ENCODE assay signal across 10 cellular contexts in genomic region chr11:111923951-111924350, GRCh38. TPM values are rescaled to one million over a fixed set of nuclear protein-coding genes. Genes with fewer than 3 reads are reported as not detected.
DNase-seq lines count a peak whose midpoint lies in the region; ATAC-seq, FAIRE-seq and TF ChIP-seq lines count a peak whose summit lies in the region.
"Had no signal": no experiment of that assay in that cellular context is flagged by ENCODE, and none has a peak within 500 bp of the region (broad histone marks: within the 10 kb centered on the region; RNA-seq: fewer than 3 reads in every experiment).

No MANE protein-coding gene starts in this region.

- H2AK5ac ChIP-seq in H1 (ENCODE audit: low read depth, low read length), result peak overlapping the region; percentile 33; the same call in 1 of the 2 replicates

- POLR2A ChIA-PET in H1 (lab: Charles Lee; ENCODE audit: partially characterized antibody), result interaction anchor here (1.5 kb wide), 1 partner anchor 44 kb away, joined by 3 read pairs; no protein-coding TSS in a partner anchor

- CTCF ChIA-PET in H1 (lab: Charles Lee; ENCODE audit: partially characterized antibody), result interaction anchor here (1.4 to 25.5 kb wide), 5 partner anchors 10 to 56 kb away, joined by 3 to 565 read pairs (median 4); partner anchors contain the start of gene DIXDC1

- no peak for FAIRE-seq in H1 (lab: Jason Lieb, UNC)

- no peak overlapping the region for H2BK20ac ChIP-seq in H1 (ENCODE audit: low read length)

- peak overlapping the region; percentile 20; the same call in 1 of the 2 replicates for H2BK12ac ChIP-seq in H1 (ENCODE audit: low read depth, low read length)

- H2AFZ ChIP-seq in H1 (ENCODE audit: low read length), result no peak overlapping the region
- peak overlapping the region; percentile 47 for H2AFZ ChIP-seq in neuron (ENCODE audit: low read depth, low read length)

- no peak overlapping the region for H3K18ac ChIP-seq in H1 (ENCODE audit: extremely low read depth, low read length)

- H4K91ac ChIP-seq in H1 (replicated peaks; ENCODE audit: insufficient read length, low read length), result no peak overlapping the region

- in situ Hi-C loops in transverse colon (cut with MboI; ENCODE audit: low pct_ligation_motif_present in 1 of 4, low pct_unique_long_range_greater_than_20kb in 1 of 4, low sequenced_read_pairs in 3 of 4), result loop anchor here in 2 of 4 donors (10.0 kb wide), 2 partner anchors 49 to 61 kb away; partner anchors contain the start of genes ALG9 (in 1 of the 2), CFAP68 (in 1 of the 2) and FDXACB1 (in 1 of the 2)

- DNase-seq in DMS53 (lab: John Stamatoyannopoulos, UW) (peak; percentile 56), DMS53 treated with DMSO at 0.1 percent for 48 hours (lab: John Stamatoyannopoulos, UW; ENCODE audit: unreplicated experiment) (no peak), H1 (ENCODE audit: low read depth in 1 of 2, low spot score in 2 of 2) (no peak), transverse colon (no peak), NCI-H1417 (lab: John Stamatoyannopoulos, UW) (no peak)
- DNase-seq: 8988T; effector CD8-positive, alpha-beta T cell had no signal

- no peak overlapping the region for H3K27ac ChIP-seq in H1 (ENCODE audit: low read depth, low read length)
- peak overlapping the region; percentile 70 to 74 (median 72) for H3K27ac ChIP-seq in transverse colon

- no peaks in the 10 kb centered on the region; a peak in 1 of 7 replicates for H3K27me3 ChIP-seq in H1 (replicated peaks in 1 of 4; ENCODE audit: control insufficient read depth in 3 of 4, extremely low read depth in 1 of 4, insufficient read depth in 3 of 4, low read length in 3 of 4)
- H3K27me3 ChIP-seq in neuron (ENCODE audit: insufficient read depth, low read length), result no peaks in the 10 kb centered on the region
- H3K27me3 ChIP-seq in transverse colon, result no peaks in the 10 kb centered on the region

- no peak for TF ChIP-seq CTCF in H1 (IDR thresholded peaks at IDR 0.05; ENCODE audit: control extremely low read depth in 1 of 3, insufficient read depth in 1 of 3, low read depth in 1 of 3, low read length in 3 of 3)
- TF ChIP-seq CTCF in transverse colon (IDR thresholded peaks at IDR 0.05), result no peak

- H3K4me1 ChIP-seq in H1 (replicated peaks in 1 of 4; ENCODE audit: control insufficient read depth in 3 of 4, insufficient read depth in 4 of 4, low read length in 3 of 4) (peaks cover 0 to 11% (median 4%) of the 10 kb centered on the region in 4 experiments; a peak in 6 of 7 replicates), neuron (ENCODE audit: insufficient read depth, low read length) (peaks cover 16% of the 10 kb centered on the region), transverse colon (peaks cover 12 to 49% (median 29%) of the 10 kb centered on the region in 4 donors)

- H3K9me3 ChIP-seq in H1 (ENCODE audit: insufficient read depth in 2 of 2, low read depth in 1 of 2, low read length in 1 of 2) (no peaks in the 10 kb centered on the region), neuron (ENCODE audit: low read length) (no peaks in the 10 kb centered on the region), transverse colon (no peaks in the 10 kb centered on the region)

- no peaks in the 10 kb centered on the region for H3K79me2 ChIP-seq in H1 (ENCODE audit: control insufficient read depth in 1 of 2, insufficient read depth in 2 of 2, low read length in 2 of 2)

- intact Hi-C loops in transverse colon (cut with DNase I; ENCODE audit: low total_unique reads), result no loop called here

- peaks cover 3% of the 10 kb centered on the region; the same call in 1 of the 2 replicates for H3K23me2 ChIP-seq in H1 (ENCODE audit: low read depth, low read length)

- H4K5ac ChIP-seq in H1 (ENCODE audit: insufficient read length, low read depth, low read length), result no peak overlapping the region

- H2BK15ac ChIP-seq in H1 (ENCODE audit: low read length), result peak overlapping the region; percentile 93

- no peak for ATAC-seq in GM18867 (IDR thresholded peaks at IDR 0.05; ENCODE audit: unreplicated experiment)
- ATAC-seq in GM18517 (IDR thresholded peaks at IDR 0.05; ENCODE audit: unreplicated experiment), result no peak

- TF ChIP-seq RAD21 in H1 (IDR thresholded peaks at IDR 0.05 in 1 of 2, conservative IDR thresholded peaks at IDR 0.05 in 1 of 2; ENCODE audit: low read depth in 2 of 2, low read length in 2 of 2), result no peak

- no peak overlapping the region for H3K14ac ChIP-seq in H1 (ENCODE audit: insufficient read length)

- no peak overlapping the region for H3K4me3 ChIP-seq in H1 (ENCODE audit: extremely low read depth in 1 of 4, insufficient read depth in 2 of 4, low read depth in 3 of 4, low read length in 4 of 4)
- no peak overlapping the region for H3K4me3 ChIP-seq in neuron (ENCODE audit: low read length)
- H3K4me3 ChIP-seq in transverse colon, result no peak overlapping the region

- TF ChIP-seq EP300 in H1 (IDR thresholded peaks at IDR 0.05; ENCODE audit: borderline replicate concordance in 1 of 2, low read depth in 2 of 2, low read length in 2 of 2), result no peak
- TF ChIP-seq EP300 in transverse colon (IDR thresholded peaks at IDR 0.05; ENCODE audit: low read depth), result no peak

- H2BK5ac ChIP-seq in H1 (ENCODE audit: low read depth, low read length), result no peak overlapping the region

- no peak overlapping the region for H3K9ac ChIP-seq in H1 (replicated peaks in 1 of 4; ENCODE audit: extremely low read depth in 1 of 4, low read depth in 3 of 4, low read length in 3 of 4)

- no peaks in the 10 kb centered on the region for H4K20me1 ChIP-seq in H1 (replicated peaks in 1 of 2; ENCODE audit: control insufficient read depth in 1 of 2, insufficient read depth in 2 of 2, low read length in 2 of 2)

- H2BK120ac ChIP-seq in H1 (replicated peaks; ENCODE audit: low read depth, low read length), result no peak overlapping the region

- no peak overlapping the region for H3K4me2 ChIP-seq in H1 (ENCODE audit: insufficient read depth in 1 of 2, low read depth in 2 of 2, low read length in 2 of 2)

- H3K56ac ChIP-seq in H1 (replicated peaks; ENCODE audit: insufficient read length, low read depth, low read length), result no peak overlapping the region

- no peak for TF ChIP-seq POLR2A in H1 (IDR thresholded peaks at IDR 0.05; ENCODE audit: control extremely low read depth in 1 of 2, low read depth in 2 of 2, low read length in 2 of 2)
- no peak for TF ChIP-seq POLR2A in transverse colon (IDR thresholded peaks at IDR 0.05)

- no peak overlapping the region for H3K23ac ChIP-seq in H1 (ENCODE audit: insufficient read length)

- H3K4ac ChIP-seq in H1 (replicated peaks; ENCODE audit: insufficient read length, low read depth, low read length), result no peak overlapping the region

- H3K36me3 ChIP-seq in H1 (ENCODE audit: control insufficient read depth in 2 of 4, insufficient read depth in 4 of 4, low read length in 3 of 4) (no peaks in the 10 kb centered on the region), neuron (ENCODE audit: insufficient read depth, low read length) (no peaks in the 10 kb centered on the region), transverse colon (no peaks in the 10 kb centered on the region)

- H3K79me1 ChIP-seq in H1 (ENCODE audit: low read depth, low read length), result no peaks in the 10 kb centered on the region

- H4K8ac ChIP-seq in H1 (ENCODE audit: extremely low read depth, insufficient read depth, low read length), result no peak overlapping the region; the same call in 1 of the 2 replicates

RNA-seq across cellular contexts. Expression of gene C11orf52, which starts 5.2 kb away (rescaled TPM):
- 1.7 and 2.2 TPM in 2 replicates for total RNA-seq in H1 (2021; fragmentation: NEBNext Ultra II Directional; extraction: Animal tissue kit (Norgen Biotek cat#: 25700))
- polyA plus RNA-seq in H1 (2011; rRNA removed), result 2.7 and 3.4 TPM in 2 replicates
- polyA plus RNA-seq in H1 (2011; cell fraction: cytosol; rRNA removed), result 3.1 TPM
- polyA plus RNA-seq in H1 (2011; cell fraction: nucleus; rRNA removed), result 5.2 TPM
- 2.0 to 3.5 TPM (median 3.1 TPM) in 4 replicates for polyA plus RNA-seq in H1 (2012, experiment 1 of 2)
- 2.5 TPM for polyA plus RNA-seq in H1 (2012, experiment 2 of 2)
- 1.5 TPM for polyA plus RNA-seq in H1 (2013, experiment 1 of 2)
- 1.5 TPM for polyA plus RNA-seq in H1 (2013, experiment 2 of 2)
- 1.7 and 2.3 TPM in 2 replicates for polyA minus RNA-seq in H1 (2011; rRNA and poly(A)+ RNA removed)
- polyA minus RNA-seq in H1 (2011; cell fraction: cytosol; rRNA and poly(A)+ RNA removed), result 2.2 TPM
- 2.0 TPM for polyA minus RNA-seq in H1 (2011; cell fraction: nucleus; rRNA and poly(A)+ RNA removed)
- total RNA-seq in transverse colon, result 10 to 100 TPM in 1 of 4 donors, 1 to 10 TPM in 2, not detected in 1; 3.0 to 11.1 (median 9.1) TPM

RNA-seq across cellular contexts. Expression of gene HSPB2, which starts 11.4 kb away (rescaled TPM):
- total RNA-seq in H1 (2021; fragmentation: NEBNext Ultra II Directional; extraction: Animal tissue kit (Norgen Biotek cat#: 25700)), result 0.32 and 1.0 TPM in 2 replicates
- 0.86 and 1.4 TPM in 2 replicates for polyA plus RNA-seq in H1 (2011; rRNA removed)
- polyA plus RNA-seq in H1 (2011; cell fraction: cytosol; rRNA removed), result 0.66 TPM
- 0.77 TPM for polyA plus RNA-seq in H1 (2011; cell fraction: nucleus; rRNA removed)
- 0.44 to 0.58 TPM (median 0.51 TPM) in 3 of 4 replicates, not detected in the other for polyA plus RNA-seq in H1 (2012, experiment 1 of 2)
- polyA plus RNA-seq in H1 (2012, experiment 2 of 2), result 0.39 TPM
- 0.08 TPM for polyA plus RNA-seq in H1 (2013, experiment 1 of 2)
- polyA plus RNA-seq in H1 (2013, experiment 2 of 2), result 0.31 TPM
- polyA minus RNA-seq in H1 (2011; rRNA and poly(A)+ RNA removed), result 0.32 TPM in 1 of 2 replicates, not detected in the other
- not detected for polyA minus RNA-seq in H1 (2011; cell fraction: cytosol; rRNA and poly(A)+ RNA removed)
- not detected for polyA minus RNA-seq in H1 (2011; cell fraction: nucleus; rRNA and poly(A)+ RNA removed)
- total RNA-seq in transverse colon, result 1 to 10 TPM in 1 of 4 donors, not detected in 3; 1.3 TPM

RNA-seq across cellular contexts. Expression of gene CRYAB, which starts 12.4 kb away (rescaled TPM):
- 2.0 and 4.0 TPM in 2 replicates for total RNA-seq in H1 (2021; fragmentation: NEBNext Ultra II Directional; extraction: Animal tissue kit (Norgen Biotek cat#: 25700))
- 1.9 and 2.9 TPM in 2 replicates for polyA plus RNA-seq in H1 (2011; rRNA removed)
- polyA plus RNA-seq in H1 (2011; cell fraction: cytosol; rRNA removed), result 1.4 TPM
- 2.9 TPM for polyA plus RNA-seq in H1 (2011; cell fraction: nucleus; rRNA removed)
- polyA plus RNA-seq in H1 (2012, experiment 1 of 2), result 1.6 to 4.0 TPM (median 2.3 TPM) in 4 replicates
- polyA plus RNA-seq in H1 (2012, experiment 2 of 2), result 2.0 TPM
- 1.6 TPM for polyA plus RNA-seq in H1 (2013, experiment 1 of 2)
- 2.0 TPM for polyA plus RNA-seq in H1 (2013, experiment 2 of 2)
- 0.34 and 0.69 TPM in 2 replicates for polyA minus RNA-seq in H1 (2011; rRNA and poly(A)+ RNA removed)
- not detected for polyA minus RNA-seq in H1 (2011; cell fraction: cytosol; rRNA and poly(A)+ RNA removed)
- polyA minus RNA-seq in H1 (2011; cell fraction: nucleus; rRNA and poly(A)+ RNA removed), result not detected
- 100 to 1,000 TPM in 1 of 4 donors, 10 to 100 TPM in 3; 38.0 to 112 (median 68.2) TPM for total RNA-seq in transverse colon

RNA-seq across cellular contexts. Expression of gene DIXDC1, which starts 13.2 kb away (rescaled TPM):
- total RNA-seq in H1 (2021; fragmentation: NEBNext Ultra II Directional; extraction: Animal tissue kit (Norgen Biotek cat#: 25700)), result 15.4 and 17.1 TPM in 2 replicates
- 4.8 and 5.9 TPM in 2 replicates for polyA plus RNA-seq in H1 (2011; rRNA removed)
- polyA plus RNA-seq in H1 (2011; cell fraction: cytosol; rRNA removed), result 8.9 TPM
- polyA plus RNA-seq in H1 (2011; cell fraction: nucleus; rRNA removed), result 8.7 TPM
- 8.7 to 9.8 TPM (median 9.4 TPM) in 4 replicates for polyA plus RNA-seq in H1 (2012, experiment 1 of 2)
- polyA plus RNA-seq in H1 (2012, experiment 2 of 2), result 1.2 TPM
- polyA plus RNA-seq in H1 (2013, experiment 1 of 2), result 7.7 TPM
- 6.8 TPM for polyA plus RNA-seq in H1 (2013, experiment 2 of 2)
- 20.2 and 24.9 TPM in 2 replicates for polyA minus RNA-seq in H1 (2011; rRNA and poly(A)+ RNA removed)
- polyA minus RNA-seq in H1 (2011; cell fraction: cytosol; rRNA and poly(A)+ RNA removed), result 11.9 TPM
- polyA minus RNA-seq in H1 (2011; cell fraction: nucleus; rRNA and poly(A)+ RNA removed), result 26.2 TPM
- 100 to 1,000 TPM in 1 of 4 donors, 10 to 100 TPM in 3; 21.8 to 115 (median 35.0) TPM for total RNA-seq in transverse colon

RNA-seq across cellular contexts. Expression of gene CFAP68, which starts 44.6 kb away (rescaled TPM):
- 21.4 and 22.6 TPM in 2 replicates for total RNA-seq in H1 (2021; fragmentation: NEBNext Ultra II Directional; extraction: Animal tissue kit (Norgen Biotek cat#: 25700))
- 28.7 and 43.1 TPM in 2 replicates for polyA plus RNA-seq in H1 (2011; rRNA removed)
- polyA plus RNA-seq in H1 (2011; cell fraction: cytosol; rRNA removed), result 29.0 TPM
- polyA plus RNA-seq in H1 (2011; cell fraction: nucleus; rRNA removed), result 20.6 TPM
- 31.1 to 42.7 TPM (median 37.9 TPM) in 4 replicates for polyA plus RNA-seq in H1 (2012, experiment 1 of 2)
- 12.3 TPM for polyA plus RNA-seq in H1 (2012, experiment 2 of 2)
- polyA plus RNA-seq in H1 (2013, experiment 1 of 2), result 44.8 TPM
- polyA plus RNA-seq in H1 (2013, experiment 2 of 2), result 49.2 TPM
- 24.7 and 47.9 TPM in 2 replicates for polyA minus RNA-seq in H1 (2011; rRNA and poly(A)+ RNA removed)
- 7.2 TPM for polyA minus RNA-seq in H1 (2011; cell fraction: cytosol; rRNA and poly(A)+ RNA removed)
- polyA minus RNA-seq in H1 (2011; cell fraction: nucleus; rRNA and poly(A)+ RNA removed), result 13.5 TPM
- total RNA-seq in transverse colon, result 10 to 100 TPM in 2 of 4 donors, under 1 TPM in 1, not detected in 1; 0.20 to 19.8 (median 18.8) TPM
